Comparison of ENCODE assay signal across 15 cellular contexts in the genomic region with DNA sequence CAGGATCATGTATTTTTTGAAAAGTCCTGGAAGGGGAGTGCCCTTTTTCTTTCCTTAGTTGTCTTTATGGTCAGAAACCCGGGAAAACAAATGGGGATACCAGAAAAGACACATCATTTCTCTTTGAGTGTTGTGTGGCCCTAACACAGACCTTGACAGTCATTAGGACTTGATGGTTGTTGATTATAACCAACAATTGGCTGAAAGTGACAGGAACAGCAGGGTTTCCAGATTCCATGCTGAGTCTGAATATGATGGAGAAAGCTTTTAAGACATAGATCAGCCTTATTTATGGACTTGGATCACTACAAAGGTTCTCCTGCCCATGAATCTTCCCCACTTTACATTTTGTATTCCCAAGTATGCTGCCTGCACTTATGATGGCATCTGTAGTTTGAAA. TPM values are rescaled to one million over a fixed set of nuclear protein-coding genes. Genes with fewer than 3 reads are reported as not detected.
DNase-seq lines count a peak whose midpoint lies in the region; ATAC-seq and TF ChIP-seq lines count a peak whose summit lies in the region.
"Had no signal": no experiment of that assay in that cellular context is flagged by ENCODE, and none has a peak within 500 bp of the region (broad histone marks: within the 10 kb centered on the region; RNA-seq: fewer than 3 reads in every experiment).

No MANE protein-coding gene starts in this region.

- H3K4me3 ChIP-seq in A673 (ENCODE audit: low read depth, low read length, poor library complexity, severe bottlenecking), result no peak overlapping the region
- H3K4me3 ChIP-seq in SK-N-MC, result no peak overlapping the region
- no peak overlapping the region for H3K4me3 ChIP-seq in mesendoderm (ENCODE audit: low read length)
- no peak overlapping the region for H3K4me3 ChIP-seq in left lung
- H3K4me3 ChIP-seq: BLaER1 treated with 17β-estradiol and CSF1 and Interleukin-3, amounts not matched to agents 10 nM and 100 nM had no signal

- H3K36me3 ChIP-seq in A673 (ENCODE audit: insufficient read depth, low read length, poor library complexity, severe bottlenecking) (no peaks in the 10 kb centered on the region), SK-N-MC (ENCODE audit: insufficient read depth, low read length) (peaks cover 19% of the 10 kb centered on the region), mesendoderm (ENCODE audit: control insufficient read depth, insufficient read depth, low read length) (no peaks in the 10 kb centered on the region), left lung (peaks cover 0 to 34% of the 10 kb centered on the region in 2 donors)

- ATAC-seq in HG02970 (IDR thresholded peaks at IDR 0.05; ENCODE audit: low FRiP score, unreplicated experiment) (no peak), left lung (no peak)
- ATAC-seq: CD8-positive, alpha-beta T cell had no signal

- no peaks in the 10 kb centered on the region for H3K79me1 ChIP-seq in mesendoderm (ENCODE audit: low read length)

- H2BK120ac ChIP-seq in mesendoderm (ENCODE audit: low read depth, low read length), result no peak overlapping the region

- no TSS peak for BruUV-seq in A673 (replicated peaks; lab: Mats Ljungman, UMichigan)

- no peak overlapping the region for H2BK5ac ChIP-seq in mesendoderm (ENCODE audit: low read length)

- no peak overlapping the region for H4K5ac ChIP-seq in mesendoderm (ENCODE audit: low read length)

- no peak overlapping the region for H3K23ac ChIP-seq in mesendoderm (ENCODE audit: low read length)

- intact Hi-C loops in A673 (cut with micrococcal nuclease; ENCODE audit: unreplicated experiment), result loop anchor here (10.0 kb wide), 2 partner anchors 717 to 1217 kb away; no protein-coding TSS in a partner anchor
- intact Hi-C loops in left lung (cut with DNase I), result loop anchor here in 1 of 2 donors (5.0 to 10.0 kb wide), 2 partner anchors 457 to 529 kb away; no protein-coding TSS in a partner anchor

- no peak overlapping the region for H3K4ac ChIP-seq in mesendoderm (ENCODE audit: low read depth, low read length)

- H3K56ac ChIP-seq in mesendoderm (ENCODE audit: low read length), result no peak overlapping the region

- CTCF ChIA-PET in A673 (lab: Charles Lee), result interaction anchor here (1.4 kb wide), 1 partner anchor 532 kb away, joined by 5 read pairs; no protein-coding TSS in a partner anchor

- no peak overlapping the region for H4K8ac ChIP-seq in mesendoderm (ENCODE audit: low read depth, low read length)

- H3K4me2 ChIP-seq in mesendoderm (ENCODE audit: low read length), result no peak overlapping the region

- WGBS in mesendoderm (ENCODE audit: extremely low coverage, insufficient coverage, low lambda C conversion rate), result no CpG with 5 or more reads among the region's 1 CpG

- H3K9ac ChIP-seq in SK-N-MC (ENCODE audit: insufficient read length) (peak overlapping the region; percentile 11), mesendoderm (ENCODE audit: low read length) (no peak overlapping the region)
- H3K9ac ChIP-seq: BLaER1 treated with 17β-estradiol and CSF1 and Interleukin-3, amounts not matched to agents 10 nM and 100 nM had no signal

- no peaks in the 10 kb centered on the region for H3K4me1 ChIP-seq in A673 (ENCODE audit: insufficient read depth, low read length, poor library complexity, severe bottlenecking)
- no peaks in the 10 kb centered on the region for H3K4me1 ChIP-seq in mesendoderm (ENCODE audit: control insufficient read depth, low read depth, low read length)
- H3K4me1 ChIP-seq in left lung, result no peaks in the 10 kb centered on the region

- H3K27ac ChIP-seq in A673 (ENCODE audit: low read depth, low read length, poor library complexity, severe bottlenecking) (no peak overlapping the region), SK-N-MC (peak overlapping the region; percentile 88), mesendoderm (ENCODE audit: low read depth, low read length) (no peak overlapping the region), left lung (no peak overlapping the region)
- H3K27ac ChIP-seq: BLaER1 treated with 17β-estradiol and CSF1 and Interleukin-3, amounts not matched to agents 10 nM and 100 nM; HL-60 had no signal

- no peaks in the 10 kb centered on the region for H3K79me2 ChIP-seq in mesendoderm (ENCODE audit: control insufficient read depth, insufficient read depth, low read length)

- no peaks in the 10 kb centered on the region for H3K9me3 ChIP-seq in A673 (ENCODE audit: low read depth, low read length, poor library complexity, severe bottlenecking)
- no peaks in the 10 kb centered on the region for H3K9me3 ChIP-seq in SK-N-MC (ENCODE audit: low read depth, low read length)
- H3K9me3 ChIP-seq in left lung, result no peaks in the 10 kb centered on the region

- no peaks in the 10 kb centered on the region for H3K27me3 ChIP-seq in A673 (replicated peaks; ENCODE audit: insufficient read depth, low read depth, low read length, poor library complexity)
- no peaks in the 10 kb centered on the region for H3K27me3 ChIP-seq in mesendoderm (ENCODE audit: insufficient read depth, low read length, poor library complexity)
- no peaks in the 10 kb centered on the region for H3K27me3 ChIP-seq in left lung

- DNase-seq in A673 (ENCODE audit: low spot score) (peak; percentile 20), NCI-H2227 (lab: John Stamatoyannopoulos, UW; ENCODE audit: unreplicated experiment) (peak; percentile 55), SK-N-MC (ENCODE audit: low read depth, low spot score) (no peak), mesendoderm (peak; percentile 23), DMS153 (lab: John Stamatoyannopoulos, UW) (no peak), left lung (no peak)
- DNase-seq: 8988T; Calu3; CD8-positive, alpha-beta T cell; DMS53; DND-41; H9 had no signal

- H3K18ac ChIP-seq in mesendoderm (ENCODE audit: low read length), result no peak overlapping the region

- H2AK5ac ChIP-seq in mesendoderm (ENCODE audit: low read length), result no peak overlapping the region

- TF ChIP-seq CTCF in A673 (conservative IDR thresholded peaks at IDR 0.05; ENCODE audit: low read depth, low read length) (no peak), left lung (IDR thresholded peaks at IDR 0.05) (no peak)

- no peak overlapping the region for H2BK15ac ChIP-seq in mesendoderm (replicated peaks; ENCODE audit: low read depth)

- POLR2A ChIA-PET in A673 (lab: Charles Lee; ENCODE audit: low non-redundant PET), result no interaction called here

RNA-seq across cellular contexts. Expression of gene POLR3B, which starts 30.3 kb away (rescaled TPM):
- total RNA-seq in A673 (2021) (13.7 and 14.8 TPM in 2 replicates), left lung (10 to 100 TPM; 10.9 to 14.1 TPM)
- polyA plus RNA-seq in mesendoderm (2013, experiment 1 of 2), result 11.4 TPM
- 11.4 TPM for polyA plus RNA-seq in mesendoderm (2013, experiment 2 of 2)

Comparison
In these comparisons a context has a peak if more than half of its experiments do, and no peak if none do; other contexts are left out.
1. DNase-seq: peak in A673 (single experiment), NCI-H2227 (single experiment) and mesendoderm (single experiment); none in SK-N-MC (single experiment), DMS153 (single experiment) and left lung (0 of 2).